ENCODE assay signal across 28 cellular contexts in the genomic region with DNA sequence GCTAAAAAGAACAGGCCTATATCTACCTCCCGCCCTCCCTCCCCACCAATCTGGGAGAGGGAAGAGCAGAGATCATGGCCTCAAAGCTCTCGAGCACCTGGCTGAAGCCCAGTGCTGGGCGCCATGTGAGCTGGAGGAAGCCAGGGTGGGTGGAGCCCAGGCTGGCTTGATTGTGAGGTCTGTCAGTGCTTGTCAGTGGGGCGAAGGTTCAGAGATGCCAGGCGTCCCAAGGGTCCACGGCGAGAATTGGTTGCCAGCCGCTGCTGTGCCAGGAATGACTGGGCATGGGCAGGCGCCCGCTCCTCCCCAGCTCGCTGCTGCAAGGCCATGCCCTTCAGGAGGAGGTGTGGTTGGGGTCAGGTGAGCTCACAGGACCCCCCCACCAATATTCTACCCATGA. TPM values are rescaled to one million over a fixed set of nuclear protein-coding genes. Genes with fewer than 3 reads are reported as not detected.
DNase-seq lines count a peak whose midpoint lies in the region; ATAC-seq and TF ChIP-seq lines count a peak whose summit lies in the region.
"Had no signal": no experiment of that assay in that cellular context is flagged by ENCODE, and none has a peak within 500 bp of the region (broad histone marks: within the 10 kb centered on the region; RNA-seq: fewer than 3 reads in every experiment).

No MANE protein-coding gene starts in this region.

- peaks cover 4 to 11% of the 10 kb centered on the region in 2 experiments for H3K36me3 ChIP-seq in SK-N-SH (replicated peaks in 1 of 2; ENCODE audit: control insufficient read depth in 1 of 2, insufficient read depth in 2 of 2, low read length in 1 of 2)
- H3K36me3 ChIP-seq in subcutaneous abdominal adipose tissue (ENCODE audit: control insufficient read depth in 5 of 5, insufficient read depth in 5 of 5, low read length in 5 of 5): peaks cover 0 to 25% (median 21%) of the 10 kb centered on the region in 5 donors

- H3F3A ChIP-seq in SK-N-SH (replicated peaks; ENCODE audit: insufficient read depth): peaks cover 11% of the 10 kb centered on the region

- POLR2A ChIA-PET in SK-N-SH (lab: Yijun Ruan, JAX): no interaction called here

- no peak overlapping the region for H2AFZ ChIP-seq in SK-N-SH (ENCODE audit: low read depth)

- no peaks in the 10 kb centered on the region for H3K79me2 ChIP-seq in SK-N-SH (ENCODE audit: insufficient read depth)

- no peak for TF ChIP-seq RAD21 in SK-N-SH (IDR thresholded peaks at IDR 0.05; ENCODE audit: low read length)

- H3K27me3 ChIP-seq in SK-N-SH (ENCODE audit: insufficient read depth) (no peaks in the 10 kb centered on the region), subcutaneous abdominal adipose tissue (ENCODE audit: control insufficient read depth in 5 of 5, insufficient read depth in 4 of 5, low read length in 5 of 5) (no peaks in the 10 kb centered on the region)

- H3K4me3 Mint-ChIP-seq in endothelial cell (ENCODE audit: unreplicated experiment) (peak overlapping the region; percentile 25), immature natural killer cell (no peak overlapping the region)
- H3K4me3 Mint-ChIP-seq: B cell; CD8-positive, alpha-beta T cell had no signal

- 97% methylated on average over 4 of the region's 11 CpGs for WGBS in SK-N-SH (ENCODE audit: low lambda C conversion rate)

- CTCF ChIA-PET in SK-N-SH (lab: Yijun Ruan, JAX): interaction anchor here (2.9 to 17.5 kb wide), 5 partner anchors 11 to 85 kb away, joined by 17 to 321 read pairs (median 55); partner anchors contain the start of genes BEST2, GET3, HOOK2 and JUNB

- ATAC-seq in SK-N-SH treated with all-trans-retinoic acid at 6 μM for 48 hours (no peak), left ventricle myocardium superior (peak; percentile 83)
- ATAC-seq: CD8-positive, alpha-beta T cell; GM12878; Panc1 had no signal

- intact Hi-C loops in left ventricle myocardium superior (cut with micrococcal nuclease): loop anchor here (10.0 kb wide), 1 partner anchor 82 kb away; no protein-coding TSS in a partner anchor

- H3K27ac Mint-ChIP-seq in endothelial cell (ENCODE audit: unreplicated experiment) (no peak overlapping the region), immature natural killer cell (no peak overlapping the region)
- H3K27ac Mint-ChIP-seq: B cell; CD8-positive, alpha-beta T cell had no signal

- H3K4me1 ChIP-seq in SK-N-SH (ENCODE audit: control insufficient read depth in 1 of 2, insufficient read depth in 2 of 2, low read depth in 1 of 2, low read length in 1 of 2) (no peaks in the 10 kb centered on the region; a peak in 1 of 4 replicates), subcutaneous abdominal adipose tissue (ENCODE audit: control insufficient read depth in 5 of 5, insufficient read depth in 5 of 5, low read length in 5 of 5) (peaks cover 0 to 52% (median 37%) of the 10 kb centered on the region in 5 donors)

- TF ChIP-seq CTCF in SK-N-SH (IDR thresholded peaks at IDR 0.05): no peak
- no peak for TF ChIP-seq CTCF in endothelial cell (IDR thresholded peaks at IDR 0.05; ENCODE audit: unreplicated experiment)

- TF ChIP-seq EP300 in SK-N-SH (IDR thresholded peaks at IDR 0.05; ENCODE audit: borderline replicate concordance in 1 of 2, low read depth in 1 of 2, low read length in 1 of 2): no peak

- no peaks in the 10 kb centered on the region for H3K9me2 ChIP-seq in SK-N-SH

- H3K4me2 ChIP-seq in SK-N-SH: no peak overlapping the region

- H3K9me3 Mint-ChIP-seq in endothelial cell (ENCODE audit: unreplicated experiment) (no peaks in the 10 kb centered on the region), immature natural killer cell (no peaks in the 10 kb centered on the region)

- peaks cover 11% of the 10 kb centered on the region for H3K27me3 Mint-ChIP-seq in endothelial cell (ENCODE audit: unreplicated experiment)
- peaks cover 2 to 5% (median 3%) of the 10 kb centered on the region in 3 donors for H3K27me3 Mint-ChIP-seq in immature natural killer cell (ENCODE audit: low read depth in 3 of 3)

- H3K27ac ChIP-seq in SK-N-SH (ENCODE audit: low read depth in 2 of 2, low read length in 1 of 2) (no peak overlapping the region), subcutaneous abdominal adipose tissue (ENCODE audit: low read depth, low read length) (peak overlapping the region; percentile 69)
- H3K27ac ChIP-seq: 22Rv1, C4-2B had no signal

- H3K36me3 Mint-ChIP-seq in endothelial cell (ENCODE audit: low read depth, unreplicated experiment) (peaks cover 7% of the 10 kb centered on the region), immature natural killer cell (peaks cover 0 to 4% (median 0%) of the 10 kb centered on the region in 3 donors)

- H4K20me1 ChIP-seq in SK-N-SH (ENCODE audit: insufficient read depth): no peaks in the 10 kb centered on the region

- H3K4me1 Mint-ChIP-seq in endothelial cell (ENCODE audit: unreplicated experiment): no peaks in the 10 kb centered on the region
- peaks cover 3 to 5% of the 10 kb centered on the region in 2 donors for H3K4me1 Mint-ChIP-seq in immature natural killer cell

- H3K9me3 ChIP-seq in SK-N-SH (no peaks in the 10 kb centered on the region), subcutaneous abdominal adipose tissue (ENCODE audit: control insufficient read depth in 5 of 5, low read length in 5 of 5) (no peaks in the 10 kb centered on the region)

- DNase-seq in SK-N-SH: peak; percentile 11
- no peak for DNase-seq in endothelial cell (ENCODE audit: low spot score)
- peak; percentile 87 for DNase-seq in left ventricle myocardium superior
- DNase-seq in immature natural killer cell: no peak
- DNase-seq in NCI-H1048 (lab: John Stamatoyannopoulos, UW): no peak
- DNase-seq: CD8-positive, alpha-beta T cell; DMS 273 treated with DMSO at 0.1 percent for 48 hours; DMS79; EL; GDM1; HCEC 1CT; IMR-90; KG1; NCI-H1092; NCI-H1436; NCI-H187; NCI-H2081 treated with DMSO at 0.1 percent for 48 hours; NCI-H2171; NCI-H226; NCI-H510A; NCI-H69 had no signal

- H3K9ac ChIP-seq in SK-N-SH (no peak overlapping the region), subcutaneous abdominal adipose tissue (ENCODE audit: low read length in 5 of 5) (no peak overlapping the region)

- H3K4me3 ChIP-seq in SK-N-SH (ENCODE audit: low read depth in 2 of 2, low read length in 1 of 2) (no peak overlapping the region), subcutaneous abdominal adipose tissue (ENCODE audit: low read depth in 1 of 5, low read length in 5 of 5) (no peak overlapping the region)
- H3K4me3 ChIP-seq: GM12878 had no signal

TF ChIP-seq in SK-N-SH, 30 proteins besides CTCF, POLR2A, EP300 and RAD21 (continues in another document):
- TF ChIP-seq NFIC (IDR thresholded peaks at IDR 0.05; ENCODE audit: borderline replicate concordance) (no peak), MEF2A (IDR thresholded peaks at IDR 0.05; ENCODE audit: borderline replicate concordance, low read depth) (no peak), YY1 (IDR thresholded peaks at IDR 0.05; ENCODE audit: low read depth) (no peak), FOXJ3 (CRISPR knock-in tag; IDR thresholded peaks at IDR 0.05) (no peak)

TF ChIP-seq in SK-N-SH treated with all-trans-retinoic acid at 6 μM for 48 hours, 23 proteins besides CTCF, POLR2A, EP300 and RAD21 (continues in another document):
- no peak for TF ChIP-seq ZNF565 (CRISPR knock-in tag; conservative IDR thresholded peaks at IDR 0.05; ENCODE audit: low read depth)
- no peak for TF ChIP-seq PATZ1 (CRISPR knock-in tag; IDR thresholded peaks at IDR 0.05; ENCODE audit: borderline replicate concordance)
- TF ChIP-seq ARNTL (CRISPR knock-in tag; IDR thresholded peaks at IDR 0.05; ENCODE audit: borderline replicate concordance, low read depth): no peak

RNA-seq across cellular contexts. Expression of gene BEST2, which starts 11.5 kb away (rescaled TPM):
- polyA plus RNA-seq in SK-N-SH (2012; rRNA removed) (not detected in 2 replicates), immature natural killer cell (not detected)
- polyA plus RNA-seq in SK-N-SH (2012; cell fraction: cytosol; rRNA removed): not detected in 2 replicates
- polyA plus RNA-seq in SK-N-SH (2012; cell fraction: nucleus; rRNA removed): 0.04 and 0.08 TPM in 2 replicates
- total RNA-seq in endothelial cell (ENCODE audit: unreplicated experiment) (not detected), left ventricle myocardium superior (not detected)
- total RNA-seq: B cell; CD8-positive, alpha-beta T cell; GM12878; IMR-90 had no signal
- polyA plus RNA-seq: GM12878, IMR-90 had no signal

RNA-seq across cellular contexts. Expression of gene HOOK2, which starts 12.3 kb away (rescaled TPM):
- 23.9 and 33.0 TPM in 2 replicates for polyA plus RNA-seq in SK-N-SH (2012; rRNA removed)
- polyA plus RNA-seq in SK-N-SH (2012; cell fraction: cytosol; rRNA removed): 11.7 and 19.1 TPM in 2 replicates
- polyA plus RNA-seq in SK-N-SH (2012; cell fraction: nucleus; rRNA removed): 154 and 162 TPM in 2 replicates
- 30.3 TPM for total RNA-seq in endothelial cell (ENCODE audit: unreplicated experiment)
- 44.9 TPM for total RNA-seq in left ventricle myocardium superior
- polyA plus RNA-seq in immature natural killer cell: 1 to 10 TPM in 2 of 3 donors, not detected in 1; 2.1 to 2.5 TPM

RNA-seq across cellular contexts. Expression of gene GET3, which starts 25.8 kb away (rescaled TPM):
- polyA plus RNA-seq in SK-N-SH (2012; rRNA removed) (250 and 264 TPM in 2 replicates), immature natural killer cell (100 to 1,000 TPM in 2 of 3 donors, 10 to 100 TPM in 1; 93.5 to 182 (median 124) TPM)
- polyA plus RNA-seq in SK-N-SH (2012; cell fraction: cytosol; rRNA removed): 152 and 185 TPM in 2 replicates
- polyA plus RNA-seq in SK-N-SH (2012; cell fraction: nucleus; rRNA removed): 160 and 186 TPM in 2 replicates
- total RNA-seq in endothelial cell (ENCODE audit: unreplicated experiment) (77.9 TPM), left ventricle myocardium superior (64.7 TPM)

RNA-seq across cellular contexts. Expression of gene JUNB, which starts 28.2 kb away (rescaled TPM):
- polyA plus RNA-seq in SK-N-SH (2012; rRNA removed): 165 and 224 TPM in 2 replicates
- polyA plus RNA-seq in SK-N-SH (2012; cell fraction: cytosol; rRNA removed): 80.7 and 113 TPM in 2 replicates
- 422 and 954 TPM in 2 replicates for polyA plus RNA-seq in SK-N-SH (2012; cell fraction: nucleus; rRNA removed)
- total RNA-seq in endothelial cell (ENCODE audit: unreplicated experiment): 20.6 TPM
- total RNA-seq in left ventricle myocardium superior: 24.2 TPM
- 100 to 1,000 TPM; 620 to 796 (median 697) TPM for polyA plus RNA-seq in immature natural killer cell

RNA-seq across cellular contexts. Expression of gene TRIR, which starts 28.6 kb away (rescaled TPM):
- polyA plus RNA-seq in SK-N-SH (2012; rRNA removed): 294 and 466 TPM in 2 replicates
- 332 and 379 TPM in 2 replicates for polyA plus RNA-seq in SK-N-SH (2012; cell fraction: cytosol; rRNA removed)
- polyA plus RNA-seq in SK-N-SH (2012; cell fraction: nucleus; rRNA removed): 273 and 386 TPM in 2 replicates
- 176 TPM for total RNA-seq in endothelial cell (ENCODE audit: unreplicated experiment)
- total RNA-seq in left ventricle myocardium superior: 127 TPM
- polyA plus RNA-seq in immature natural killer cell: 100 to 1,000 TPM; 183 to 301 (median 283) TPM

Comparison
In these comparisons a context has a peak if more than half of its experiments do, and no peak if none do; other contexts are left out.
1. DNase-seq: peak in SK-N-SH (single experiment) and left ventricle myocardium superior (single experiment); none in endothelial cell (single experiment), immature natural killer cell (0 of 3) and NCI-H1048 (single experiment).